27 cellular contexts compared by ENCODE assay signal in genomic region chr2:33142874-33143273, GRCh38.
A peak's percentile ranks its signal among the peaks of the same experiment; 100 is the strongest.
DNase-seq lines count a peak whose midpoint lies in the region; FAIRE-seq and TF ChIP-seq lines count a peak whose summit lies in the region.
"Had no signal": no experiment of that assay in that cellular context is flagged by ENCODE, and none has a peak within 500 bp of the region (broad histone marks: within the 10 kb centered on the region; RNA-seq: fewer than 3 reads in every experiment).

No MANE protein-coding gene starts in this region.

- no peak for TF ChIP-seq POLR2A in testis (IDR thresholded peaks at IDR 0.05)

- DNase-seq in HTR-8/SVneo (ENCODE audit: insufficient read length, low spot score) (no peak), caudate nucleus (lab: John Stamatoyannopoulos, UW) (peak in 7 of 61 donors; percentile 4 to 8 (median 6)), midbrain (lab: John Stamatoyannopoulos, UW) (peak; percentile 21), testis (no peak), activated gamma-delta T cell (lab: John Stamatoyannopoulos, UW) (no peak)
- DNase-seq in activated naive CD4-positive, alpha-beta T cell (lab: John Stamatoyannopoulos, UW): no peak
- no peak for DNase-seq in activated CD4-positive, alpha-beta T cell treated with anti-CD3 and anti-CD28 coated beads, Interleukin-2, amount 50 U/mL, for 4 hours
- DNase-seq: activated B cell treated with CpG ODN at 0.5 μM for 24 hours; activated CD4-positive, alpha-beta T cell treated with anti-CD3 and anti-CD28 coated beads, Interleukin-2, amount 50 U/mL, for 48 hours; activated CD8-positive, alpha-beta memory T cell treated with anti-CD3 and anti-CD28 coated beads, Interleukin-2, amount 50 U/mL, for 4 hours; Calu3; cerebellar nuclear complex; erythroblast; HCEC 1CT; left lung; NCI-H1048; NCI-H2029; NCI-H2227 treated with DMSO at 0.1 percent for 48 hours; NCI-H748 treated with DMSO at 0.1 percent for 48 hours; T-helper 9 cell had no signal

- intact Hi-C loops in testis (cut with DNase I; ENCODE audit: low total_unique reads): no loop called here

- no peaks in the 10 kb centered on the region for H3K27me3 ChIP-seq in testis
- H3K27me3 ChIP-seq: left lung, neural progenitor cell had no signal

- 36 to 56% methylated on average over 4 to 5 of the region's 5 CpGs for WGBS in testis, 2 donors

- H3K27ac ChIP-seq in caudate nucleus (ENCODE audit: low read depth, low read length): peak overlapping the region; percentile 15
- peak overlapping the region; percentile 18 to 21 for H3K27ac ChIP-seq in testis
- H3K27ac ChIP-seq: C4-2B, left lung, neural progenitor cell, skin epidermis had no signal

- no peak overlapping the region for H3K4me3 ChIP-seq in testis
- H3K4me3 ChIP-seq: left lung, neural progenitor cell, skin epidermis had no signal

- FAIRE-seq in HTR-8/SVneo (lab: Jason Lieb, UNC): peak; percentile 20
- FAIRE-seq: frontal cortex, GM12892, HepG2, urothelium cell line had no signal

- H3K9me3 ChIP-seq in testis: no peaks in the 10 kb centered on the region
- H3K9me3 ChIP-seq: left lung had no signal

- no peak for TF ChIP-seq CTCF in testis (IDR thresholded peaks at IDR 0.05)

- H3K4me1 ChIP-seq in testis: no peaks in the 10 kb centered on the region
- H3K4me1 ChIP-seq: left lung, neural progenitor cell had no signal

- H3K36me3 ChIP-seq in testis (ENCODE audit: low read depth, missing control alignments): no peaks in the 10 kb centered on the region
- H3K36me3 ChIP-seq: left lung, neural progenitor cell had no signal
